ENCODE assay signal across 1 cellular context in genomic region chr11:61797263-61797944, GRCh38.
TF ChIP-seq lines count a peak whose summit lies in the region.

No MANE protein-coding gene starts in this region.

TF ChIP-seq in K562, 482 proteins besides CTCF, POLR2A, EP300 and RAD21 (continued from another document and continues in another):
- peak; percentile 78; the same call in 1 of the 2 replicates for TF ChIP-seq ZNF280B (CRISPR knock-in tag; IDR thresholded peaks at IDR 0.05)
- no peak for TF ChIP-seq ATF3 (IDR thresholded peaks at IDR 0.05)
- no peak for TF ChIP-seq ATF3 (CRISPR knock-in tag; conservative IDR thresholded peaks at IDR 0.05)
- no peak for TF ChIP-seq ZBTB5 (IDR thresholded peaks at IDR 0.05)
- no peak for TF ChIP-seq ZMIZ1 (IDR thresholded peaks at IDR 0.05; ENCODE audit: low read depth in 2 of 2, low read length in 2 of 2)
- 0 out of 2 replicates have a peak, but pooled peaks have one; percentile 12 for TF ChIP-seq RB1 (IDR thresholded peaks at IDR 0.05; ENCODE audit: low read depth)
- TF ChIP-seq ZBTB11 (CRISPR knock-in tag; IDR thresholded peaks at IDR 0.05): no peak
- TF ChIP-seq PML (IDR thresholded peaks at IDR 0.05; ENCODE audit: low read length): peak; percentile 18; the same call in 1 of the 2 replicates
- TF ChIP-seq CHCHD3 (CRISPR knock-in tag; IDR thresholded peaks at IDR 0.05): peak; percentile 61; the same call in 1 of the 2 replicates
- no peak for TF ChIP-seq ZZZ3 (IDR thresholded peaks at IDR 0.05)
- no peak for TF ChIP-seq KDM4B (IDR thresholded peaks at IDR 0.05; ENCODE audit: borderline replicate concordance in 2 of 2, low read depth in 1 of 2)
- 0 out of 2 replicates have a peak, but pooled peaks have one; percentile 15 for TF ChIP-seq ZNF445 (CRISPR knock-in tag; IDR thresholded peaks at IDR 0.05; ENCODE audit: low read depth)
- TF ChIP-seq, protein P1, sequence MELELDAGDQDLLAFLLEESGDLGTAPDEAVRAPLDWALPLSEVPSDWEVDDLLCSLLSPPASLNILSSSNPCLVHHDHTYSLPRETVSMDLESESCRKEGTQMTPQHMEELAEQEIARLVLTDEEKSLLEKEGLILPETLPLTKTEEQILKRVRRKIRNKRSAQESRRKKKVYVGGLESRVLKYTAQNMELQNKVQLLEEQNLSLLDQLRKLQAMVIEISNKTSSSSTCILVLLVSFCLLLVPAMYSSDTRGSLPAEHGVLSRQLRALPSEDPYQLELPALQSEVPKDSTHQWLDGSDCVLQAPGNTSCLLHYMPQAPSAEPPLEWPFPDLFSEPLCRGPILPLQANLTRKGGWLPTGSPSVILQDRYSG (tag; conservative IDR thresholded peaks at IDR 0.05; ENCODE audit: low read depth): 0 out of 2 replicates have a peak, but pooled peaks have one; percentile 48
- no peak for TF ChIP-seq NEUROD1 (IDR thresholded peaks at IDR 0.05; ENCODE audit: borderline replicate concordance, low read depth, low read length, partially characterized antibody)
- no peak for TF ChIP-seq ID3 (CRISPR knock-in tag; IDR thresholded peaks at IDR 0.05)
- no peak for TF ChIP-seq ID3 (tag; IDR thresholded peaks at IDR 0.05)
- TF ChIP-seq ZNF586 (CRISPR knock-in tag; conservative IDR thresholded peaks at IDR 0.05): 0 out of 2 replicates have a peak, but pooled peaks have one; percentile 64
- TF ChIP-seq NCOA2 (IDR thresholded peaks at IDR 0.05; ENCODE audit: partially characterized antibody in 2 of 2): no peak
- TF ChIP-seq, protein P2, sequence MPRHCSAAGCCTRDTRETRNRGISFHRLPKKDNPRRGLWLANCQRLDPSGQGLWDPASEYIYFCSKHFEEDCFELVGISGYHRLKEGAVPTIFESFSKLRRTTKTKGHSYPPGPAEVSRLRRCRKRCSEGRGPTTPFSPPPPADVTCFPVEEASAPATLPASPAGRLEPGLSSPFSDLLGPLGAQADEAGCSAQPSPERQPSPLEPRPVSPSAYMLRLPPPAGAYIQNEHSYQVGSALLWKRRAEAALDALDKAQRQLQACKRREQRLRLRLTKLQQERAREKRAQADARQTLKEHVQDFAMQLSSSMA (CRISPR knock-in tag; IDR thresholded peaks at IDR 0.05): no peak
- 0 out of 2 replicates have a peak, but pooled peaks have one; percentile 38 for TF ChIP-seq SOX6 (IDR thresholded peaks at IDR 0.05)
- peak; percentile 51; the same call in 1 of the 2 replicates for TF ChIP-seq ELF2 (CRISPR knock-in tag; IDR thresholded peaks at IDR 0.05)
- no peak for TF ChIP-seq ZNF740 (CRISPR knock-in tag; IDR thresholded peaks at IDR 0.05)
- no peak for TF ChIP-seq ZNF740 (tag; IDR thresholded peaks at IDR 0.05)
- 0 out of 2 replicates have a peak, but pooled peaks have one; percentile 3 for TF ChIP-seq ELF4 (CRISPR knock-in tag; IDR thresholded peaks at IDR 0.05)
- TF ChIP-seq NR2C1 (IDR thresholded peaks at IDR 0.05): no peak
- no peak for TF ChIP-seq NR2C1 (tag; IDR thresholded peaks at IDR 0.05)
- TF ChIP-seq SMARCB1 (IDR thresholded peaks at IDR 0.05; ENCODE audit: insufficient read length, low read depth): no peak
- TF ChIP-seq EP400 (IDR thresholded peaks at IDR 0.05): peak; percentile 41; the same call in 1 of the 2 replicates
- no peak for TF ChIP-seq HMGXB4 (CRISPR knock-in tag; IDR thresholded peaks at IDR 0.05)
- TF ChIP-seq TRIM25 (IDR thresholded peaks at IDR 0.05; ENCODE audit: borderline replicate concordance): no peak
- TF ChIP-seq ZNF324 (CRISPR knock-in tag; IDR thresholded peaks at IDR 0.05): 0 out of 2 replicates have a peak, but pooled peaks have one; percentile 23
- no peak for TF ChIP-seq MAFG (tag; conservative IDR thresholded peaks at IDR 0.05)
- TF ChIP-seq JUND (IDR thresholded peaks at IDR 0.05; ENCODE audit: borderline replicate concordance, low read depth, low read length): peak; percentile 22; the same call in 1 of the 2 replicates
- peak; percentile 12; the same call in 1 of the 3 replicates for TF ChIP-seq JUND (tag; IDR thresholded peaks at IDR 0.05; ENCODE audit: borderline replicate concordance, low read depth, low read length)
- TF ChIP-seq, protein P3, sequence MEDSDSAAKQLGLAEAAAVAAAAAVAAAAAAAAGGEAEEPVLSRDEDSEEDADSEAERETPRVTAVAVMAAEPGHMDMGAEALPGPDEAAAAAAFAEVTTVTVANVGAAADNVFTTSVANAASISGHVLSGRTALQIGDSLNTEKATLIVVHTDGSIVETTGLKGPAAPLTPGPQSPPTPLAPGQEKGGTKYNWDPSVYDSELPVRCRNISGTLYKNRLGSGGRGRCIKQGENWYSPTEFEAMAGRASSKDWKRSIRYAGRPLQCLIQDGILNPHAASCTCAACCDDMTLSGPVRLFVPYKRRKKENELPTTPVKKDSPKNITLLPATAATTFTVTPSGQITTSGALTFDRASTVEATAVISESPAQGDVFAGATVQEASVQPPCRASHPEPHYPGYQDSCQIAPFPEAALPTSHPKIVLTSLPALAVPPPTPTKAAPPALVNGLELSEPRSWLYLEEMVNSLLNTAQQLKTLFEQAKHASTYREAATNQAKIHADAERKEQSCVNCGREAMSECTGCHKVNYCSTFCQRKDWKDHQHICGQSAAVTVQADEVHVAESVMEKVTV (CRISPR knock-in tag; IDR thresholded peaks at IDR 0.05): peak; percentile 85
- TF ChIP-seq RBM34 (IDR thresholded peaks at IDR 0.05; ENCODE audit: borderline replicate concordance, insufficient read depth, low read length): no peak
- TF ChIP-seq SMC3 (conservative IDR thresholded peaks at IDR 0.05; ENCODE audit: insufficient read depth, low read depth, low read length): peak; percentile 81
- TF ChIP-seq POLR2H (tag; IDR thresholded peaks at IDR 0.05; ENCODE audit: low read depth): peak; percentile 72
- no peak for TF ChIP-seq MTA1 (IDR thresholded peaks at IDR 0.05; ENCODE audit: borderline replicate concordance)
- peak; percentile 28 for TF ChIP-seq RBM25 (IDR thresholded peaks at IDR 0.05; ENCODE audit: low read depth, low read length, severe bottlenecking)
